ENCODE assay signal across 8 cellular contexts in genomic region chr2:218898109-218898878, GRCh38. TPM values are rescaled to one million over a fixed set of nuclear protein-coding genes. Genes with fewer than 3 reads are reported as not detected.
DNase-seq lines count a peak whose midpoint lies in the region; ATAC-seq, FAIRE-seq and TF ChIP-seq lines count a peak whose summit lies in the region.

No MANE protein-coding gene starts in this region.

- H3K4me1 ChIP-seq in A549 (peaks cover 32% of the 10 kb centered on the region), OCI-LY7 (ENCODE audit: insufficient read depth, low read length, poor library complexity, severe bottlenecking) (peaks cover 55% of the 10 kb centered on the region), parathyroid adenoma (peaks cover 7% of the 10 kb centered on the region), upper lobe of right lung (peaks cover 14% of the 10 kb centered on the region)

- intact Hi-C loops in OCI-LY7 (cut with micrococcal nuclease; ENCODE audit: unreplicated experiment): loop anchor here (1.0 to 10.0 kb wide), 3 partner anchors 22 to 357 kb away; partner anchors contain the start of genes TUBA4A and TUBA4B
- intact Hi-C loops in activated T-helper 1 cell treated with anti-CD3 and anti-CD28 coated beads, Interleukin-12 subunit alpha, Interleukin-12 subunit beta, Interleukin-2, Interleukin-4 antibody, amounts not matched to agents 30 ng/mL and 10 ng/mL and 1 ng/mL, durations not matched to agents 14 hours and 24 hours and 36 hours (cut with micrococcal nuclease): loop anchor here (1.0 to 10.0 kb wide), 9 partner anchors 22 to 1673 kb away; partner anchors contain the start of genes CNOT9, CTDSP1, GMPPA and USP37
- intact Hi-C loops in upper lobe of right lung (cut with DNase I): no loop called here

- no peak for FAIRE-seq in A549 (lab: Jason Lieb, UNC)

- CTCF ChIA-PET in A549 (lab: Yijun Ruan, JAX) (interaction anchor here (0.6 to 21.9 kb wide), 50 partner anchors 12 to 363 kb away, joined by 3 to 665 read pairs (median 5); partner anchors contain the start of genes CDK5R2, CRYBA2, GLB1L and STK16), OCI-LY7 (lab: Charles Lee; ENCODE audit: unreplicated experiment) (interaction anchor here (0.5 to 4.1 kb wide), 9 partner anchors 11 to 498 kb away, joined by 4 to 107 read pairs (median 7); partner anchors contain the start of genes CTDSP1 and WNT10A)

- 13% methylated on average over 32 of the region's 52 CpGs for WGBS in A549 (ENCODE audit: missing lambda C conversion rate)

- H3K36me3 ChIP-seq in OCI-LY7 (ENCODE audit: insufficient read depth, low read length) (no peaks in the 10 kb centered on the region), parathyroid adenoma (ENCODE audit: control insufficient read depth, insufficient read depth, low read length) (no peaks in the 10 kb centered on the region), upper lobe of right lung (no peaks in the 10 kb centered on the region)

- H3K79me2 ChIP-seq in OCI-LY7 (ENCODE audit: insufficient read depth, low read depth, low read length): no peaks in the 10 kb centered on the region
- no peaks in the 10 kb centered on the region for H3K79me2 ChIP-seq in parathyroid adenoma

- peak overlapping the region; percentile 86 for H3K27ac Mint-ChIP-seq in activated T-helper 1 cell treated with anti-CD3 and anti-CD28 coated beads, Interleukin-12 subunit alpha, Interleukin-12 subunit beta, Interleukin-2, Interleukin-4 antibody, amounts not matched to agents 30 ng/mL and 10 ng/mL and 1 ng/mL, durations not matched to agents 14 hours and 24 hours and 36 hours

- peak; percentile 79 to 86 for TF ChIP-seq RAD21 in A549 (conservative IDR thresholded peaks at IDR 0.05 in 1 of 2, IDR thresholded peaks at IDR 0.05 in 1 of 2)

- peak overlapping the region; percentile 73 for H3K4me3 Mint-ChIP-seq in activated T-helper 1 cell treated with anti-CD3 and anti-CD28 coated beads, Interleukin-12 subunit alpha, Interleukin-12 subunit beta, Interleukin-2, Interleukin-4 antibody, amounts not matched to agents 30 ng/mL and 10 ng/mL and 1 ng/mL, durations not matched to agents 14 hours and 24 hours and 36 hours

- H3K27me3 ChIP-seq in parathyroid adenoma (ENCODE audit: control insufficient read depth, insufficient read depth, low read length) (peaks cover 8% of the 10 kb centered on the region), upper lobe of right lung (peaks cover 80% of the 10 kb centered on the region)

- H3K36me3 Mint-ChIP-seq in activated T-helper 1 cell treated with anti-CD3 and anti-CD28 coated beads, Interleukin-12 subunit alpha, Interleukin-12 subunit beta, Interleukin-2, Interleukin-4 antibody, amounts not matched to agents 30 ng/mL and 10 ng/mL and 1 ng/mL, durations not matched to agents 14 hours and 24 hours and 36 hours (ENCODE audit: low read depth): no peaks in the 10 kb centered on the region

- no peak overlapping the region for H3K9ac ChIP-seq in parathyroid adenoma

- H2AFZ ChIP-seq in OCI-LY7 (ENCODE audit: low read length) (peak overlapping the region; percentile 51; the same call in 1 of the 2 replicates), parathyroid adenoma (peak overlapping the region; percentile 8)

- peaks cover 56% of the 10 kb centered on the region for H3K27me3 Mint-ChIP-seq in activated T-helper 1 cell treated with anti-CD3 and anti-CD28 coated beads, Interleukin-12 subunit alpha, Interleukin-12 subunit beta, Interleukin-2, Interleukin-4 antibody, amounts not matched to agents 30 ng/mL and 10 ng/mL and 1 ng/mL, durations not matched to agents 14 hours and 24 hours and 36 hours (ENCODE audit: insufficient read depth)

- no peaks in the 10 kb centered on the region for H4K20me1 ChIP-seq in OCI-LY7 (ENCODE audit: insufficient read depth, low read length)

- no peak for TF ChIP-seq EP300 in A549 (IDR thresholded peaks at IDR 0.05)

- H3K9me2 ChIP-seq in OCI-LY7 (ENCODE audit: insufficient read depth, low read length): no peaks in the 10 kb centered on the region

- TF ChIP-seq POLR2A in A549 (IDR thresholded peaks at IDR 0.05; ENCODE audit: low read length): no peak
- TF ChIP-seq POLR2A in GM18505 (IDR thresholded peaks at IDR 0.05; ENCODE audit: borderline replicate concordance, extremely low read depth, insufficient read depth, insufficient read length): no peak

- TF ChIP-seq CTCF in A549 (IDR thresholded peaks at IDR 0.05) (peak; percentile 92), OCI-LY7 (conservative IDR thresholded peaks at IDR 0.05; ENCODE audit: low read length) (peak; percentile 94), fibroblast of villous mesenchyme (IDR thresholded peaks at IDR 0.05; ENCODE audit: insufficient read depth, low read depth, low read length) (peak; percentile 92), parathyroid adenoma (IDR thresholded peaks at IDR 0.05) (peak; percentile 96), upper lobe of right lung (IDR thresholded peaks at IDR 0.05) (peak; percentile 97)

- peak; percentile 67 to 86 for ATAC-seq in A549
- ATAC-seq in GM18505 (IDR thresholded peaks at IDR 0.05; ENCODE audit: unreplicated experiment): peak; percentile 35
- ATAC-seq in HG03196 (IDR thresholded peaks at IDR 0.05; ENCODE audit: unreplicated experiment): peak; percentile 34
- peak; percentile 88 for ATAC-seq in upper lobe of right lung

- H3K4me3 ChIP-seq in A549 (peak overlapping the region; percentile 34), OCI-LY7 (ENCODE audit: low read depth, low read length, poor library complexity, severe bottlenecking) (no peak overlapping the region), fibroblast of villous mesenchyme (ENCODE audit: low read depth, low read length) (no peak overlapping the region), parathyroid adenoma (ENCODE audit: low read depth, low read length) (no peak overlapping the region), upper lobe of right lung (no peak overlapping the region)

- POLR2A ChIA-PET in A549 (lab: Yijun Ruan, JAX) (interaction anchor here (0.6 kb wide), 1 partner anchor 239 kb away, joined by 3 read pairs; the partner anchor contains the start of genes BCS1L and ZNF142), OCI-LY7 (lab: Charles Lee) (interaction anchor here (0.8 to 5.1 kb wide), 7 partner anchors 11 to 28 kb away, joined by 3 to 86 read pairs (median 5); partner anchors contain the start of gene WNT10A)

- H3K9me3 Mint-ChIP-seq in activated T-helper 1 cell treated with anti-CD3 and anti-CD28 coated beads, Interleukin-12 subunit alpha, Interleukin-12 subunit beta, Interleukin-2, Interleukin-4 antibody, amounts not matched to agents 30 ng/mL and 10 ng/mL and 1 ng/mL, durations not matched to agents 14 hours and 24 hours and 36 hours: peaks cover 4% of the 10 kb centered on the region

- H3K9me3 ChIP-seq in A549: no peaks in the 10 kb centered on the region
- no peaks in the 10 kb centered on the region for H3K9me3 ChIP-seq in OCI-LY7 (ENCODE audit: low read length)
- H3K9me3 ChIP-seq in parathyroid adenoma (ENCODE audit: control insufficient read depth, low read length): no peaks in the 10 kb centered on the region
- H3K9me3 ChIP-seq in upper lobe of right lung: no peaks in the 10 kb centered on the region

- H3K4me2 ChIP-seq in A549: peak overlapping the region; percentile 87
- peak overlapping the region; percentile 95 for H3K4me2 ChIP-seq in OCI-LY7 (ENCODE audit: low read length)
- no peak overlapping the region for H3K4me2 ChIP-seq in parathyroid adenoma (ENCODE audit: low read length)

- no TSS peak for BruUV-seq in OCI-LY7 (replicated peaks; lab: Mats Ljungman, UMichigan)

- H3K27ac ChIP-seq in A549 (peak overlapping the region in 1 of 2 experiments; percentile 52; a peak in 1 of 6 replicates), OCI-LY7 (ENCODE audit: low read depth, low read length, poor library complexity, severe bottlenecking) (no peak overlapping the region), parathyroid adenoma (no peak overlapping the region), upper lobe of right lung (no peak overlapping the region)

- DNase-seq in A549 (ENCODE audit: low read depth in 1 of 2, low spot score in 1 of 2) (peak; percentile 54 to 71), OCI-LY7 (ENCODE audit: low spot score) (peak; percentile 76), fibroblast of villous mesenchyme (ENCODE audit: low read depth) (peak; percentile 43), upper lobe of right lung (peak; percentile 86)
- DNase-seq in activated T-helper 1 cell treated with anti-CD3 and anti-CD28 coated beads, Interleukin-12 subunit alpha, Interleukin-12 subunit beta, Interleukin-2, Interleukin-4 antibody, amounts not matched to agents 30 ng/mL and 10 ng/mL and 1 ng/mL, durations not matched to agents 14 hours and 24 hours and 36 hours (ENCODE audit: low spot score): peak; percentile 71

- H3K4me1 Mint-ChIP-seq in activated T-helper 1 cell treated with anti-CD3 and anti-CD28 coated beads, Interleukin-12 subunit alpha, Interleukin-12 subunit beta, Interleukin-2, Interleukin-4 antibody, amounts not matched to agents 30 ng/mL and 10 ng/mL and 1 ng/mL, durations not matched to agents 14 hours and 24 hours and 36 hours (ENCODE audit: low read depth): peaks cover 42% of the 10 kb centered on the region

RNA-seq across cellular contexts. Expression of gene WNT10A, which starts 17.6 kb away (rescaled TPM):
- not detected in 2 replicates for polyA plus RNA-seq in A549 (2011; rRNA removed)
- polyA plus RNA-seq in A549 (2012; cell fraction: cytosol; rRNA removed): 0.01 and 0.03 TPM in 2 replicates
- 0.02 and 0.04 TPM in 2 replicates for polyA plus RNA-seq in A549 (2012; cell fraction: nucleus; rRNA removed)
- polyA plus RNA-seq in A549 (2017; fragmentation: RNase III; extraction: RNeasy Plus Mini Kit Qiagen cat#74134 plus additional on column Dnase treatment): 0.04 TPM in 2 of 3 replicates, not detected in the other
- polyA minus RNA-seq in A549 (2011; rRNA and poly(A)+ RNA removed): not detected in 2 replicates
- 3.6 and 5.5 TPM in 2 replicates for total RNA-seq in OCI-LY7 (2014; rRNA removed; shearing (Covaris generic))
- total RNA-seq in OCI-LY7 (2022): 6.4 and 11.4 TPM in 2 replicates
- 0.10 and 0.18 TPM in 2 replicates for total RNA-seq in activated T-helper 1 cell treated with anti-CD3 and anti-CD28 coated beads, Interleukin-12 subunit alpha, Interleukin-12 subunit beta, Interleukin-2, Interleukin-4 antibody, amounts not matched to agents 30 ng/mL and 10 ng/mL and 1 ng/mL, durations not matched to agents 14 hours and 24 hours and 36 hours
- not detected in 2 replicates for total RNA-seq in fibroblast of villous mesenchyme
- total RNA-seq in upper lobe of right lung: 0.90 TPM

RNA-seq across cellular contexts. Expression of gene WNT6, which starts 38.7 kb away (rescaled TPM):
- 0.05 and 0.06 TPM in 2 replicates for polyA plus RNA-seq in A549 (2011; rRNA removed)
- 0.15 and 0.44 TPM in 2 replicates for polyA plus RNA-seq in A549 (2012; cell fraction: cytosol; rRNA removed)
- polyA plus RNA-seq in A549 (2012; cell fraction: nucleus; rRNA removed): 0.05 and 0.40 TPM in 2 replicates
- 0.08 to 0.28 TPM (median 0.10 TPM) in 3 replicates for polyA plus RNA-seq in A549 (2017; fragmentation: RNase III; extraction: RNeasy Plus Mini Kit Qiagen cat#74134 plus additional on column Dnase treatment)
- polyA minus RNA-seq in A549 (2011; rRNA and poly(A)+ RNA removed): not detected in 2 replicates
- total RNA-seq in OCI-LY7 (2014; rRNA removed; shearing (Covaris generic)): not detected in 2 replicates
- total RNA-seq in OCI-LY7 (2022): 0.74 and 1.8 TPM in 2 replicates
- not detected in 2 replicates for total RNA-seq in activated T-helper 1 cell treated with anti-CD3 and anti-CD28 coated beads, Interleukin-12 subunit alpha, Interleukin-12 subunit beta, Interleukin-2, Interleukin-4 antibody, amounts not matched to agents 30 ng/mL and 10 ng/mL and 1 ng/mL, durations not matched to agents 14 hours and 24 hours and 36 hours
- total RNA-seq in fibroblast of villous mesenchyme: not detected in 2 replicates
- not detected for total RNA-seq in upper lobe of right lung

Comparison
In these comparisons a context has a peak if more than half of its experiments do, and no peak if none do; other contexts are left out.
1. ATAC-seq: peak in every context shown above with its lines; median percentile 88 in upper lobe of right lung; 76 in A549; 35 in GM18505; 34 in HG03196.